In the genomic region with DNA sequence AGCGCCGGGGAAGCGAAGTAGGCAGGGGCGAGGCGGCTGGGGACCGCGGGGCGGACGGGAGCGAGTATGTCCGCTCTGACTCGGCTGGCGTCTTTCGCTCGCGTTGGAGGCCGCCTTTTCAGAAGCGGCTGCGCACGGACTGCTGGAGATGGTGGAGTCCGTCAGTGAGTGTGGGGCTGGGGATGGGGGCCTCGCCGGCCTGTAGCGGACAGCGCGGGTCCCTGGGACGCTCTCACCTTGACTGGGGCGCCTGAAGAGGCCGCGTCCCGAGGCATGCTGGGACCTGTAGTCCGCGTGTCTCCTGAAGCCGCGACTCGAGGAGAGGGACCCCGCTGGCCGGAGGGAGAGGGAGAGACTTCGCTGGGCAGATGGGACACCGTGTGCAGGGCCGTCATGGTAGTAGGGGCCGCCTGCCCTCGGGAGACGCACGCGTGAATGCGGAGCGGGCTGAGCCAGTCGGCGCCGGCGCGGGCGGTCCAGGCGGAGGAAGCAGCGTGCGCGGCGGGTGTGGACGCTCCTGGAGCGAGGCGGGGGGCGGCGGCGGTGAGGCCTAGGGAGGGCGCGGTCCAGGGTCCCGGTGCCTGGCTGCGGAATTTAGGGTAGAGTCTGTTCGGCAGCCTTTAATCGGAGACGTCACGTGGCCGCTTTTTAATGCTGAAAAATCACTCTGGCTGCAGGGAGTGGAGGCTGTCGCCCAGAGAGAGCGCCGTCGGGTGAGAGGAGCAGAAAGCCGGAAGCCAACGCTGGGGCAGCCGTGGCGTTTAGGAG, we compare ENCODE assay signal across 8 cellular contexts. TPM values are rescaled to one million over a fixed set of nuclear protein-coding genes. Genes with fewer than 3 reads are reported as not detected.
DNase-seq lines count a peak whose midpoint lies in the region; ATAC-seq and TF ChIP-seq lines count a peak whose summit lies in the region.

A gene (plus strand): TSS at position 30 of the 768 bp plus-strand sequence. CDS start 37 bp downstream, at position 67.

- H3K9me3 Mint-ChIP-seq in GM23338: no peaks in the 10 kb centered on the region; the same call in 2 of the 3 replicates
- H3K9me3 Mint-ChIP-seq in activated naive CD4-positive, alpha-beta T cell treated with anti-CD3 and anti-CD28 coated beads, Interleukin-2, amount 50 U/mL, for 72 hours: no peaks in the 10 kb centered on the region

- H3K9me2 ChIP-seq in GM23338 (ENCODE audit: insufficient read depth) (no peaks in the 10 kb centered on the region), Karpas-422 (replicated peaks; ENCODE audit: insufficient read depth, low read length) (no peaks in the 10 kb centered on the region)

- H3K4me3 Mint-ChIP-seq in GM23338: peak within 1 kb of the TSS; percentile 95

- no peaks in the 10 kb centered on the region; the same call in 1 of the 2 replicates for H3K4me1 ChIP-seq in GM23338 (ENCODE audit: insufficient read depth)
- H3K4me1 ChIP-seq in Karpas-422 (ENCODE audit: low read length): peaks cover 18% of the 10 kb centered on the region
- peaks cover 7 to 19% of the 10 kb centered on the region in 2 donors for H3K4me1 ChIP-seq in thoracic aorta (ENCODE audit: control insufficient read depth in 1 of 2, low read depth in 2 of 2)

- peaks cover 3% of the 10 kb centered on the region; the same call in 1 of the 3 replicates for H3K36me3 Mint-ChIP-seq in GM23338 (ENCODE audit: low read depth)
- peaks cover 12 to 14% of the 10 kb centered on the region in 2 donors for H3K36me3 Mint-ChIP-seq in activated naive CD4-positive, alpha-beta T cell treated with anti-CD3 and anti-CD28 coated beads, Interleukin-2, amount 50 U/mL, for 72 hours

- peak within 1 kb of the TSS; percentile 82 for H3K4me2 ChIP-seq in GM23338
- H3K4me2 ChIP-seq in Karpas-422 (ENCODE audit: low read depth, low read length, poor library complexity, severe bottlenecking): peak within 1 kb of the TSS; percentile 80

- H4K20me1 ChIP-seq in GM23338 (replicated peaks; ENCODE audit: insufficient read depth) (peaks cover 12% of the 10 kb centered on the region), Karpas-422 (ENCODE audit: insufficient read depth, low read depth, low read length) (peaks cover 11% of the 10 kb centered on the region; the same call in 1 of the 2 replicates)

- H3K27me3 Mint-ChIP-seq in GM23338 (ENCODE audit: insufficient read depth, low read depth, poor library complexity): peaks cover 18% of the 10 kb centered on the region

- peaks cover 17% of the 10 kb centered on the region for H3K4me1 Mint-ChIP-seq in GM23338

- H3K4me3 ChIP-seq in GM23338 (peak within 1 kb of the TSS; percentile 91), Karpas-422 (ENCODE audit: low read length) (peak within 1 kb of the TSS; percentile 81), thoracic aorta (peak within 1 kb of the TSS; percentile 90)

- H3K27me3 ChIP-seq in GM23338 (ENCODE audit: insufficient read depth) (no peaks in the 10 kb centered on the region), Karpas-422 (ENCODE audit: low read length) (no peaks in the 10 kb centered on the region), thoracic aorta (replicated peaks; ENCODE audit: insufficient read depth) (no peaks in the 10 kb centered on the region)

- no peaks in the 10 kb centered on the region for H3K9me3 ChIP-seq in Karpas-422 (ENCODE audit: low read length)
- H3K9me3 ChIP-seq in thoracic aorta: no peaks in the 10 kb centered on the region

- H3K36me3 ChIP-seq in GM23338 (ENCODE audit: insufficient read depth): no peaks in the 10 kb centered on the region
- H3K36me3 ChIP-seq in Karpas-422 (ENCODE audit: insufficient read depth, low read length): 0 out of 2 replicates have a peak, but pooled peaks cover 4% of the 10 kb centered on the region
- H3K36me3 ChIP-seq in thoracic aorta: peaks cover 3% of the 10 kb centered on the region

- peak within 1 kb of the TSS; percentile 84 for H3K9ac ChIP-seq in Karpas-422 (ENCODE audit: low read length)

- ATAC-seq in GM23338 (peak; percentile 90), thoracic aorta (ENCODE audit: insufficient number of reproducible peaks, low FRiP score, low read depth) (peak; percentile 83)
- ATAC-seq in activated naive CD4-positive, alpha-beta T cell treated with anti-CD3 and anti-CD28 coated beads, Interleukin-2, amount 50 U/mL, for 72 hours: peak; percentile 91

- H2AFZ ChIP-seq in GM23338: peak within 1 kb of the TSS; percentile 96
- H2AFZ ChIP-seq in Karpas-422 (ENCODE audit: low read length): peak within 1 kb of the TSS; percentile 86; the same call in 1 of the 2 replicates

- H3K27ac ChIP-seq in GM23338 (ENCODE audit: low read depth) (peak within 1 kb of the TSS; percentile 84; the same call in 1 of the 2 replicates), Karpas-422 (ENCODE audit: low read length) (peak within 1 kb of the TSS; percentile 55; the same call in 1 of the 2 replicates), thoracic aorta (peak within 1 kb of the TSS; percentile 84 to 88)

- H3K79me2 ChIP-seq in GM23338 (replicated peaks; ENCODE audit: insufficient read depth) (peaks cover 46% of the 10 kb centered on the region), Karpas-422 (ENCODE audit: low read length) (peaks cover 52% of the 10 kb centered on the region)

- DNase-seq in GM03348 (ENCODE audit: low spot score) (peak; percentile 86), GM23338 (ENCODE audit: low spot score) (peak; percentile 93), Karpas-422 (peak; percentile 89), SHP77 treated with DMSO at 0.1 percent for 48 hours (lab: John Stamatoyannopoulos, UW) (peak; percentile 57), glomerular endothelial cell (ENCODE audit: extremely low read depth, low read depth, low spot score) (no peak), occipital lobe (lab: John Stamatoyannopoulos, UW) (peak; percentile 88), thoracic aorta (ENCODE audit: low spot score) (no peak)
- peak; percentile 89 to 90 for DNase-seq in activated naive CD4-positive, alpha-beta T cell treated with anti-CD3 and anti-CD28 coated beads, Interleukin-2, amount 50 U/mL, for 72 hours (ENCODE audit: low spot score in 2 of 2)

- H3F3A ChIP-seq in GM23338 (replicated peaks; ENCODE audit: low read depth): 0 out of 2 replicates have a peak, but pooled peaks cover 3% of the 10 kb centered on the region

- peak within 1 kb of the TSS; percentile 94 for H3K27ac Mint-ChIP-seq in GM23338
- H3K27ac Mint-ChIP-seq in activated naive CD4-positive, alpha-beta T cell treated with anti-CD3 and anti-CD28 coated beads, Interleukin-2, amount 50 U/mL, for 72 hours: peak within 1 kb of the TSS; percentile 97 to 98

- TF ChIP-seq CTCF in GM23338 (conservative IDR thresholded peaks at IDR 0.05; ENCODE audit: low read depth in 2 of 2) (no peak), thoracic aorta (IDR thresholded peaks at IDR 0.05) (peak; percentile 7)

TF ChIP-seq in GM23338, 12 proteins besides CTCF, POLR2A, EP300 and RAD21 (continues in another document):
- no peak for TF ChIP-seq ZNF114 (CRISPR knock-in tag; IDR thresholded peaks at IDR 0.05)
- TF ChIP-seq, protein P1, sequence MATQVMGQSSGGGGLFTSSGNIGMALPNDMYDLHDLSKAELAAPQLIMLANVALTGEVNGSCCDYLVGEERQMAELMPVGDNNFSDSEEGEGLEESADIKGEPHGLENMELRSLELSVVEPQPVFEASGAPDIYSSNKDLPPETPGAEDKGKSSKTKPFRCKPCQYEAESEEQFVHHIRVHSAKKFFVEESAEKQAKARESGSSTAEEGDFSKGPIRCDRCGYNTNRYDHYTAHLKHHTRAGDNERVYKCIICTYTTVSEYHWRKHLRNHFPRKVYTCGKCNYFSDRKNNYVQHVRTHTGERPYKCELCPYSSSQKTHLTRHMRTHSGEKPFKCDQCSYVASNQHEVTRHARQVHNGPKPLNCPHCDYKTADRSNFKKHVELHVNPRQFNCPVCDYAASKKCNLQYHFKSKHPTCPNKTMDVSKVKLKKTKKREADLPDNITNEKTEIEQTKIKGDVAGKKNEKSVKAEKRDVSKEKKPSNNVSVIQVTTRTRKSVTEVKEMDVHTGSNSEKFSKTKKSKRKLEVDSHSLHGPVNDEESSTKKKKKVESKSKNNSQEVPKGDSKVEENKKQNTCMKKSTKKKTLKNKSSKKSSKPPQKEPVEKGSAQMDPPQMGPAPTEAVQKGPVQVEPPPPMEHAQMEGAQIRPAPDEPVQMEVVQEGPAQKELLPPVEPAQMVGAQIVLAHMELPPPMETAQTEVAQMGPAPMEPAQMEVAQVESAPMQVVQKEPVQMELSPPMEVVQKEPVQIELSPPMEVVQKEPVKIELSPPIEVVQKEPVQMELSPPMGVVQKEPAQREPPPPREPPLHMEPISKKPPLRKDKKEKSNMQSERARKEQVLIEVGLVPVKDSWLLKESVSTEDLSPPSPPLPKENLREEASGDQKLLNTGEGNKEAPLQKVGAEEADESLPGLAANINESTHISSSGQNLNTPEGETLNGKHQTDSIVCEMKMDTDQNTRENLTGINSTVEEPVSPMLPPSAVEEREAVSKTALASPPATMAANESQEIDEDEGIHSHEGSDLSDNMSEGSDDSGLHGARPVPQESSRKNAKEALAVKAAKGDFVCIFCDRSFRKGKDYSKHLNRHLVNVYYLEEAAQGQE (IDR thresholded peaks at IDR 0.05; ENCODE audit: unreplicated experiment): no peak
- TF ChIP-seq EZH2phosphoT487 (IDR thresholded peaks at IDR 0.05; ENCODE audit: unreplicated experiment): no peak
- TF ChIP-seq EZH2 (IDR thresholded peaks at IDR 0.05; ENCODE audit: low read depth, unreplicated experiment): no peak
- TF ChIP-seq, protein P2, sequence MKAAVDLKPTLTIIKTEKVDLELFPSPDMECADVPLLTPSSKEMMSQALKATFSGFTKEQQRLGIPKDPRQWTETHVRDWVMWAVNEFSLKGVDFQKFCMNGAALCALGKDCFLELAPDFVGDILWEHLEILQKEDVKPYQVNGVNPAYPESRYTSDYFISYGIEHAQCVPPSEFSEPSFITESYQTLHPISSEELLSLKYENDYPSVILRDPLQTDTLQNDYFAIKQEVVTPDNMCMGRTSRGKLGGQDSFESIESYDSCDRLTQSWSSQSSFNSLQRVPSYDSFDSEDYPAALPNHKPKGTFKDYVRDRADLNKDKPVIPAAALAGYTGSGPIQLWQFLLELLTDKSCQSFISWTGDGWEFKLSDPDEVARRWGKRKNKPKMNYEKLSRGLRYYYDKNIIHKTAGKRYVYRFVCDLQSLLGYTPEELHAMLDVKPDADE (IDR thresholded peaks at IDR 0.05): peak; percentile 84
- no peak for TF ChIP-seq JUNB (IDR thresholded peaks at IDR 0.05; ENCODE audit: unreplicated experiment)
- no peak for TF ChIP-seq CREB1 (CRISPR knock-in tag; IDR thresholded peaks at IDR 0.05; ENCODE audit: low read depth)
- TF ChIP-seq POLR2AphosphoS5 (IDR thresholded peaks at IDR 0.05; ENCODE audit: low read depth): peak; percentile 96

RNA-seq across cellular contexts. Expression of the gene that starts here (rescaled TPM):
- 175 and 306 TPM in 2 replicates for total RNA-seq in GM23338 (2014; rRNA removed; shearing (Covaris generic))
- polyA plus RNA-seq in GM23338 (2016; fragmentation: Nextera tagmentation; extraction: Ambion mirVana): 382 and 407 TPM in 2 replicates
- 297 and 328 TPM in 2 replicates for total RNA-seq in Karpas-422 (2014; rRNA removed; shearing (Covaris generic); ENCODE audit: low replicate concordance)
- total RNA-seq in activated naive CD4-positive, alpha-beta T cell treated with anti-CD3 and anti-CD28 coated beads, Interleukin-2, amount 50 U/mL, for 72 hours: 100 to 1,000 TPM; 128 to 147 TPM
- 372 and 446 TPM in 2 replicates for total RNA-seq in glomerular endothelial cell
- 45.4 TPM for total RNA-seq in occipital lobe
- 100 to 1,000 TPM in 1 of 2 donors, 10 to 100 TPM in 1; 84.0 to 354 TPM for total RNA-seq in thoracic aorta

Comparison
In these comparisons a context has a peak if more than half of its experiments do, and no peak if none do; other contexts are left out.
1. DNase-seq: peak in GM03348 (single experiment), GM23338 (single experiment), Karpas-422 (single experiment), SHP77 treated with DMSO at 0.1 percent for 48 hours (single experiment), activated naive CD4-positive, alpha-beta T cell treated with anti-CD3 and anti-CD28 coated beads, Interleukin-2, amount 50 U/mL, for 72 hours (2 of 2) and occipital lobe (single experiment); none in glomerular endothelial cell (single experiment) and thoracic aorta (single experiment).
2. Peak in every context shown above with its lines, with median percentiles within 50 percentile points of each other: ATAC-seq, H3K27ac ChIP-seq and H3K4me3 ChIP-seq.